Comparison of ENCODE assay signal across 1 cellular context in the genomic region with DNA sequence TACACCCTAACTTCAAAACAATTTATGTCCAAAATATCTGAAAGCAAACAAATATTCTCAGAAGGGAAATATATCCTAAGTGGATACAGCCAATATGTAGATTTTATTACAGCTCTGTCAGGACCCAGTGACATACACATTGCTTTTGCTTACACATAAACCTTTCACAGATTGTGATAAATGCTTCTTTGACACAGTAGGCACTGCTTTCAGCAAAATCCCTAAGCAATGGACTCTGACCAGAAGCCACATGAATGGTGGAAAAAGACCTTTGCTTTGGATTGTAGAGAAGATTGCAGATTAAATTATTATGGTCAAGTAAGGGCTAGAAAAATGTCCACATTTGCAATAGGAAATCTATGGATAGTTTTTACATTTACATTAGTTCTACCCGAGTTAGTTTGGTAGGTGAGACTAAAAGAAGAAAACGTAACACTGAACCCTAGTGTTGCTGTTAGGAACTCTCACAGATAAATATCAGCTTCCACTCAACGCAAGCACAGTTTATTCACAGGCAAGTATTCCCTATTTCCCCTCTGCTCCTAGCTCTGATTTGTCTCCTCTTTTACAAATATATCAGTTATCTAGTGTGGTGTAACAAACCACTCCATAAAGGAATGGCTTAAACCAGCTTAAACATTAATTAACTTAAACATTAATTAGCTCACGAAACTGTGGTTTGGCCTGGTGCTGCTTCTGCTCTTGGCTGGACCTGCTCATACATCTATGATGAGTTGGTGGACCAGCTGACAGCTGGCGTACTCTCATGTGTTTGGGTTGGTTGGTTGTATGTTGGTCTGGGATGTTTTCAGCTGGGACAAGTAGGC.
TF ChIP-seq lines count a peak whose summit lies in the region.

No MANE protein-coding gene starts in this region.

TF ChIP-seq in HepG2, 621 proteins besides CTCF, POLR2A, EP300 and RAD21 (continued from another document):
- TF ChIP-seq, protein P1, sequence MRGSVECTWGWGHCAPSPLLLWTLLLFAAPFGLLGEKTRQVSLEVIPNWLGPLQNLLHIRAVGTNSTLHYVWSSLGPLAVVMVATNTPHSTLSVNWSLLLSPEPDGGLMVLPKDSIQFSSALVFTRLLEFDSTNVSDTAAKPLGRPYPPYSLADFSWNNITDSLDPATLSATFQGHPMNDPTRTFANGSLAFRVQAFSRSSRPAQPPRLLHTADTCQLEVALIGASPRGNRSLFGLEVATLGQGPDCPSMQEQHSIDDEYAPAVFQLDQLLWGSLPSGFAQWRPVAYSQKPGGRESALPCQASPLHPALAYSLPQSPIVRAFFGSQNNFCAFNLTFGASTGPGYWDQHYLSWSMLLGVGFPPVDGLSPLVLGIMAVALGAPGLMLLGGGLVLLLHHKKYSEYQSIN (CRISPR knock-in tag; IDR thresholded peaks at IDR 0.05; ENCODE audit: borderline replicate concordance) = no peak
